Comparison of ENCODE assay signal across 1 cellular context in the genomic region with DNA sequence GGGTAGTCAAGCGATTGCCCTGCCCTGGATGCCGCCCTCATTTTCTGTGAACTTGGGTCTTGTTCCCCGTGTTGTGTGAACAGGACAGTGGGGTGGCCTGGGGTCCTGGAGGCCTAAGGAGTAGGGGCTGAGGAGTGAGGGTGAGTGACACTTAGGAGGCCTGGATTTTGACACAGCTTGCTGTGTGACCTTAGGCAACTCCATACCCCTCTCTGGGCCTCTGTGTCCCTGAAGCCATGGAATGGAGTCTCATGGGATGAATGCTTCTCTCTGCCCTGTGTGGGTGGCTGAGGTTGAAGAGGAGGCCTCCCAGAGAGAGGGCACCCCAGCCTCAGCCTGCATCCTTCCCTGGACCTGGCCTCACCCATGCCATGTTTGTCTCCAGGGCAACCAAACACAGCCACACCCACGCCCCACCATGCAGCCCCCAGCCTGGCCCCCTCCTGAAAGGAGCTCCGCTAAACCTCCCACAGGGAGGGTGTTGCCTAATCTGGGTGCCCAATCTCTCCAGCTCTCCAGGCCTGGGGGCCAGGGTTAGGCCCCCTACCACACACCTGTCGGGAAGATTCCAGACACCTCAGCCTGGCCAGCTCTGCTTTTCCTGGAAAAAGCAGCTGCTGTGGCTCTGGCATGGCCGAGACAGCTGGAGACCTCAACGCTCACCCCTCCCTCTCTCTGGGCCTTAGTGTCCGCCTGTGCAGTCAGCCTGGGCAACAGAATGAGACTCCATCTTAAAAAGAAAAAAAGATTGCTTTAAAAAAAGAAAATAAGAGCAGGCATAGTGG.
TF ChIP-seq lines count a peak whose summit lies in the region.

No MANE protein-coding gene starts in this region.

TF ChIP-seq in HEK293, 187 proteins besides CTCF, POLR2A, EP300 and RAD21 (continued from another document):
- TF ChIP-seq ZNF16 (tag by site-specific recombination; IDR thresholded peaks at IDR 0.05; ENCODE audit: low read depth): no peak
- peak; percentile 36; the same call in 1 of the 2 replicates for TF ChIP-seq KLF1 (tag by site-specific recombination; IDR thresholded peaks at IDR 0.05)
- TF ChIP-seq, protein P1, sequence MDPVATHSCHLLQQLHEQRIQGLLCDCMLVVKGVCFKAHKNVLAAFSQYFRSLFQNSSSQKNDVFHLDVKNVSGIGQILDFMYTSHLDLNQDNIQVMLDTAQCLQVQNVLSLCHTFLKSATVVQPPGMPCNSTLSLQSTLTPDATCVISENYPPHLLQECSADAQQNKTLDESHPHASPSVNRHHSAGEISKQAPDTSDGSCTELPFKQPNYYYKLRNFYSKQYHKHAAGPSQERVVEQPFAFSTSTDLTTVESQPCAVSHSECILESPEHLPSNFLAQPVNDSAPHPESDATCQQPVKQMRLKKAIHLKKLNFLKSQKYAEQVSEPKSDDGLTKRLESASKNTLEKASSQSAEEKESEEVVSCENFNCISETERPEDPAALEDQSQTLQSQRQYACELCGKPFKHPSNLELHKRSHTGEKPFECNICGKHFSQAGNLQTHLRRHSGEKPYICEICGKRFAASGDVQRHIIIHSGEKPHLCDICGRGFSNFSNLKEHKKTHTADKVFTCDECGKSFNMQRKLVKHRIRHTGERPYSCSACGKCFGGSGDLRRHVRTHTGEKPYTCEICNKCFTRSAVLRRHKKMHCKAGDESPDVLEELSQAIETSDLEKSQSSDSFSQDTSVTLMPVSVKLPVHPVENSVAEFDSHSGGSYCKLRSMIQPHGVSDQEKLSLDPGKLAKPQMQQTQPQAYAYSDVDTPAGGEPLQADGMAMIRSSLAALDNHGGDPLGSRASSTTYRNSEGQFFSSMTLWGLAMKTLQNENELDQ (tag by site-specific recombination; IDR thresholded peaks at IDR 0.05; ENCODE audit: low read depth): no peak
- TF ChIP-seq ZNF416 (tag by site-specific recombination; IDR thresholded peaks at IDR 0.05): no peak
- no peak for TF ChIP-seq FEZF1 (tag by site-specific recombination; IDR thresholded peaks at IDR 0.05)
- no peak for TF ChIP-seq ZNF157 (tag by site-specific recombination; IDR thresholded peaks at IDR 0.05)
- TF ChIP-seq, protein P2, sequence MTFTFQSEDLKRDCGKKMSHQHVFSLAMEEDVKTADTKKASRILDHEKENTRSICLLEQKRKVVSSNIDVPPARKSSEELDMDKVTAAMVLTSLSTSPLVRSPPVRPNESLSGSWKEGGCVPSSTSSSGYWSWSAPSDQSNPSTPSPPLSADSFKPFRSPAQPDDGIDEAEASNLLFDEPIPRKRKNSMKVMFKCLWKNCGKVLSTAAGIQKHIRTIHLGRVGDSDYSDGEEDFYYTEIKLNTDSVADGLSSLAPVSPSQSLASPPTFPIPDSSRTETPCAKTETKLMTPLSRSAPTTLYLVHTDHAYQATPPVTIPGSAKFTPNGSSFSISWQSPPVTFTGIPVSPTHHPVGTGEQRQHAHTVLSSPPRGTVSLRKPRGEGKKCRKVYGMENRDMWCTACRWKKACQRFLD (tag by site-specific recombination; IDR thresholded peaks at IDR 0.05): no peak
- no peak for TF ChIP-seq ZNF561 (tag by site-specific recombination; IDR thresholded peaks at IDR 0.05; ENCODE audit: borderline replicate concordance)
- no peak for TF ChIP-seq ZBTB20 (tag by site-specific recombination; IDR thresholded peaks at IDR 0.05)
- no peak for TF ChIP-seq ZNF521 (tag by site-specific recombination; IDR thresholded peaks at IDR 0.05)
- TF ChIP-seq EGR2 (tag by site-specific recombination; IDR thresholded peaks at IDR 0.05; ENCODE audit: low read depth): peak; percentile 55
- TF ChIP-seq ZNF658 (tag by site-specific recombination; IDR thresholded peaks at IDR 0.05): no peak
- peak; percentile 63; the same call in 1 of the 2 replicates for TF ChIP-seq ZNF768 (tag by site-specific recombination; IDR thresholded peaks at IDR 0.05)
